1 cellular context compared by ENCODE assay signal in the genomic region with DNA sequence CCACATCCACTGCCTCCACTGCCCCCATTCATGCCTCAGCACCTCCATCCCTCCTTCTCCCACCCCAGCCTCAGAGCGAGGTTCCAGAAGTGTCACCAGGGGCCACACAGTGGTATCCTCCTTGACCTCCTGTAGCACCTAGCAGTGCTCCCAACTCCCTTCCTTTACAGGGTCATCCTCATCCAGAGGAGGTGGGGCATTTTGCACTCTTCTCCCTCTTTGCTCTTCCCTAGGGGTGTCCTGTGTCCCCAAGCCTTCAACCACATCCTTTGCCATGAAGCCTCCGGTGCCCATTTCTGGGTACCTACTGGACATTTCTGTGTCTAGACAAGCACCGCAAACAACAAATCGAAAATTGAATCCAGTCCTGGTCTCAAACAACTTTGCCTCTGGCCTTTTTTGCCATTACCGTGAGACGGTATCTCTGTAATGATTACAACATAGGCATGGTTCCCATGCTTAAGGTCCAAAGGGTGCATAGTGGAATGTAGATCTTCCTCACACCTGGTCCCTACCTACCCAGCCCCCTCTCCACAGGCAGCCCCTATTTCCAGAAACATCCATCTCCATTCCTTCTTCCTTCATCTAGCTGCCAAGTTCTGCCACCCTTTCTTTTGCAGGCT.
TF ChIP-seq lines count a peak whose summit lies in the region.

No MANE protein-coding gene starts in this region.

TF ChIP-seq in HepG2, 621 proteins besides CTCF, POLR2A, EP300 and RAD21 (continued from another document and continues in another):
- TF ChIP-seq, protein P1, sequence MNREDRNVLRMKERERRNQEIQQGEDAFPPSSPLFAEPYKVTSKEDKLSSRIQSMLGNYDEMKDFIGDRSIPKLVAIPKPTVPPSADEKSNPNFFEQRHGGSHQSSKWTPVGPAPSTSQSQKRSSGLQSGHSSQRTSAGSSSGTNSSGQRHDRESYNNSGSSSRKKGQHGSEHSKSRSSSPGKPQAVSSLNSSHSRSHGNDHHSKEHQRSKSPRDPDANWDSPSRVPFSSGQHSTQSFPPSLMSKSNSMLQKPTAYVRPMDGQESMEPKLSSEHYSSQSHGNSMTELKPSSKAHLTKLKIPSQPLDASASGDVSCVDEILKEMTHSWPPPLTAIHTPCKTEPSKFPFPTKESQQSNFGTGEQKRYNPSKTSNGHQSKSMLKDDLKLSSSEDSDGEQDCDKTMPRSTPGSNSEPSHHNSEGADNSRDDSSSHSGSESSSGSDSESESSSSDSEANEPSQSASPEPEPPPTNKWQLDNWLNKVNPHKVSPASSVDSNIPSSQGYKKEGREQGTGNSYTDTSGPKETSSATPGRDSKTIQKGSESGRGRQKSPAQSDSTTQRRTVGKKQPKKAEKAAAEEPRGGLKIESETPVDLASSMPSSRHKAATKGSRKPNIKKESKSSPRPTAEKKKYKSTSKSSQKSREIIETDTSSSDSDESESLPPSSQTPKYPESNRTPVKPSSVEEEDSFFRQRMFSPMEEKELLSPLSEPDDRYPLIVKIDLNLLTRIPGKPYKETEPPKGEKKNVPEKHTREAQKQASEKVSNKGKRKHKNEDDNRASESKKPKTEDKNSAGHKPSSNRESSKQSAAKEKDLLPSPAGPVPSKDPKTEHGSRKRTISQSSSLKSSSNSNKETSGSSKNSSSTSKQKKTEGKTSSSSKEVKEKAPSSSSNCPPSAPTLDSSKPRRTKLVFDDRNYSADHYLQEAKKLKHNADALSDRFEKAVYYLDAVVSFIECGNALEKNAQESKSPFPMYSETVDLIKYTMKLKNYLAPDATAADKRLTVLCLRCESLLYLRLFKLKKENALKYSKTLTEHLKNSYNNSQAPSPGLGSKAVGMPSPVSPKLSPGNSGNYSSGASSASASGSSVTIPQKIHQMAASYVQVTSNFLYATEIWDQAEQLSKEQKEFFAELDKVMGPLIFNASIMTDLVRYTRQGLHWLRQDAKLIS (CRISPR knock-in tag; IDR thresholded peaks at IDR 0.05): no peak
- TF ChIP-seq ZNF496 (CRISPR knock-in tag; IDR thresholded peaks at IDR 0.05; ENCODE audit: insufficient replicate concordance) (no peak), ZNF317 (CRISPR knock-in tag; IDR thresholded peaks at IDR 0.05) (no peak), RXRB (CRISPR knock-in tag; IDR thresholded peaks at IDR 0.05; ENCODE audit: borderline replicate concordance) (0 out of 2 replicates have a peak, but pooled peaks have one; percentile 35), REXO4 (CRISPR knock-in tag; IDR thresholded peaks at IDR 0.05; ENCODE audit: borderline replicate concordance) (no peak), KLF15 (CRISPR knock-in tag; IDR thresholded peaks at IDR 0.05; ENCODE audit: borderline replicate concordance) (no peak), SOX13 (IDR thresholded peaks at IDR 0.05) (no peak), SOX13 (CRISPR knock-in tag; conservative IDR thresholded peaks at IDR 0.05 in 1 of 2, IDR thresholded peaks at IDR 0.05 in 1 of 2) (peak in 1 of 2 experiments; percentile 52; a peak in 2 of 4 replicates), ZNF547 (CRISPR knock-in tag; IDR thresholded peaks at IDR 0.05) (no peak), STAG1 (CRISPR knock-in tag; IDR thresholded peaks at IDR 0.05) (no peak), ADNP (CRISPR knock-in tag; IDR thresholded peaks at IDR 0.05) (peak; percentile 32; the same call in 1 of the 2 replicates), ZNF331 (CRISPR knock-in tag; IDR thresholded peaks at IDR 0.05) (peak; percentile 58; the same call in 1 of the 2 replicates), KLF12 (CRISPR knock-in tag; IDR thresholded peaks at IDR 0.05; ENCODE audit: borderline replicate concordance) (no peak), CEBPB (IDR thresholded peaks at IDR 0.05; ENCODE audit: borderline replicate concordance, low read depth, low read length) (peak; percentile 84), ZNF546 (CRISPR knock-in tag; conservative IDR thresholded peaks at IDR 0.05) (no peak), CCAR2 (optimal IDR thresholded peaks at IDR 0.05; ENCODE audit: low read depth, low read length) (no peak), TRIM24 (CRISPR knock-in tag; IDR thresholded peaks at IDR 0.05) (no peak), ARNTL (CRISPR knock-in tag; IDR thresholded peaks at IDR 0.05) (no peak), IKZF1 (IDR thresholded peaks at IDR 0.05) (no peak), ZNF136 (CRISPR knock-in tag; IDR thresholded peaks at IDR 0.05; ENCODE audit: low read depth) (no peak), HOXA9 (CRISPR knock-in tag; IDR thresholded peaks at IDR 0.05; ENCODE audit: borderline replicate concordance) (no peak), ZFAT (CRISPR knock-in tag; conservative IDR thresholded peaks at IDR 0.05) (no peak), KDM5B (CRISPR knock-in tag; IDR thresholded peaks at IDR 0.05; ENCODE audit: borderline replicate concordance) (no peak), HHEX (CRISPR knock-in tag; IDR thresholded peaks at IDR 0.05) (no peak), SPEN (CRISPR knock-in tag; IDR thresholded peaks at IDR 0.05; ENCODE audit: low read depth) (no peak), CBX2 (IDR thresholded peaks at IDR 0.05; ENCODE audit: low read depth, low read length) (no peak), CBX2 (CRISPR knock-in tag; IDR thresholded peaks at IDR 0.05; ENCODE audit: low read depth) (no peak), ZNF768 (CRISPR knock-in tag; IDR thresholded peaks at IDR 0.05) (no peak), TP53 (CRISPR knock-in tag; conservative IDR thresholded peaks at IDR 0.05) (no peak)
- TF ChIP-seq, protein P2, sequence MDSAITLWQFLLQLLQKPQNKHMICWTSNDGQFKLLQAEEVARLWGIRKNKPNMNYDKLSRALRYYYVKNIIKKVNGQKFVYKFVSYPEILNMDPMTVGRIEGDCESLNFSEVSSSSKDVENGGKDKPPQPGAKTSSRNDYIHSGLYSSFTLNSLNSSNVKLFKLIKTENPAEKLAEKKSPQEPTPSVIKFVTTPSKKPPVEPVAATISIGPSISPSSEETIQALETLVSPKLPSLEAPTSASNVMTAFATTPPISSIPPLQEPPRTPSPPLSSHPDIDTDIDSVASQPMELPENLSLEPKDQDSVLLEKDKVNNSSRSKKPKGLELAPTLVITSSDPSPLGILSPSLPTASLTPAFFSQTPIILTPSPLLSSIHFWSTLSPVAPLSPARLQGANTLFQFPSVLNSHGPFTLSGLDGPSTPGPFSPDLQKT (CRISPR knock-in tag; IDR thresholded peaks at IDR 0.05; ENCODE audit: borderline replicate concordance): no peak
- TF ChIP-seq, protein P3, sequence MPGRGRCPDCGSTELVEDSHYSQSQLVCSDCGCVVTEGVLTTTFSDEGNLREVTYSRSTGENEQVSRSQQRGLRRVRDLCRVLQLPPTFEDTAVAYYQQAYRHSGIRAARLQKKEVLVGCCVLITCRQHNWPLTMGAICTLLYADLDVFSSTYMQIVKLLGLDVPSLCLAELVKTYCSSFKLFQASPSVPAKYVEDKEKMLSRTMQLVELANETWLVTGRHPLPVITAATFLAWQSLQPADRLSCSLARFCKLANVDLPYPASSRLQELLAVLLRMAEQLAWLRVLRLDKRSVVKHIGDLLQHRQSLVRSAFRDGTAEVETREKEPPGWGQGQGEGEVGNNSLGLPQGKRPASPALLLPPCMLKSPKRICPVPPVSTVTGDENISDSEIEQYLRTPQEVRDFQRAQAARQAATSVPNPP (CRISPR knock-in tag; IDR thresholded peaks at IDR 0.05): no peak
- TF ChIP-seq, protein P4, sequence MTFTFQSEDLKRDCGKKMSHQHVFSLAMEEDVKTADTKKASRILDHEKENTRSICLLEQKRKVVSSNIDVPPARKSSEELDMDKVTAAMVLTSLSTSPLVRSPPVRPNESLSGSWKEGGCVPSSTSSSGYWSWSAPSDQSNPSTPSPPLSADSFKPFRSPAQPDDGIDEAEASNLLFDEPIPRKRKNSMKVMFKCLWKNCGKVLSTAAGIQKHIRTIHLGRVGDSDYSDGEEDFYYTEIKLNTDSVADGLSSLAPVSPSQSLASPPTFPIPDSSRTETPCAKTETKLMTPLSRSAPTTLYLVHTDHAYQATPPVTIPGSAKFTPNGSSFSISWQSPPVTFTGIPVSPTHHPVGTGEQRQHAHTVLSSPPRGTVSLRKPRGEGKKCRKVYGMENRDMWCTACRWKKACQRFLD (CRISPR knock-in tag; IDR thresholded peaks at IDR 0.05; ENCODE audit: borderline replicate concordance): no peak
- TF ChIP-seq, protein P5, sequence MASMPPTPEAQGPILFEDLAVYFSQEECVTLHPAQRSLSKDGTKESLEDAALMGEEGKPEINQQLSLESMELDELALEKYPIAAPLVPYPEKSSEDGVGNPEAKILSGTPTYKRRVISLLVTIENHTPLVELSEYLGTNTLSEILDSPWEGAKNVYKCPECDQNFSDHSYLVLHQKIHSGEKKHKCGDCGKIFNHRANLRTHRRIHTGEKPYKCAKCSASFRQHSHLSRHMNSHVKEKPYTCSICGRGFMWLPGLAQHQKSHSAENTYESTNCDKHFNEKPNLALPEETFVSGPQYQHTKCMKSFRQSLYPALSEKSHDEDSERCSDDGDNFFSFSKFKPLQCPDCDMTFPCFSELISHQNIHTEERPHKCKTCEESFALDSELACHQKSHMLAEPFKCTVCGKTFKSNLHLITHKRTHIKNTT (CRISPR knock-in tag; IDR thresholded peaks at IDR 0.05): no peak
- TF ChIP-seq, protein P6, sequence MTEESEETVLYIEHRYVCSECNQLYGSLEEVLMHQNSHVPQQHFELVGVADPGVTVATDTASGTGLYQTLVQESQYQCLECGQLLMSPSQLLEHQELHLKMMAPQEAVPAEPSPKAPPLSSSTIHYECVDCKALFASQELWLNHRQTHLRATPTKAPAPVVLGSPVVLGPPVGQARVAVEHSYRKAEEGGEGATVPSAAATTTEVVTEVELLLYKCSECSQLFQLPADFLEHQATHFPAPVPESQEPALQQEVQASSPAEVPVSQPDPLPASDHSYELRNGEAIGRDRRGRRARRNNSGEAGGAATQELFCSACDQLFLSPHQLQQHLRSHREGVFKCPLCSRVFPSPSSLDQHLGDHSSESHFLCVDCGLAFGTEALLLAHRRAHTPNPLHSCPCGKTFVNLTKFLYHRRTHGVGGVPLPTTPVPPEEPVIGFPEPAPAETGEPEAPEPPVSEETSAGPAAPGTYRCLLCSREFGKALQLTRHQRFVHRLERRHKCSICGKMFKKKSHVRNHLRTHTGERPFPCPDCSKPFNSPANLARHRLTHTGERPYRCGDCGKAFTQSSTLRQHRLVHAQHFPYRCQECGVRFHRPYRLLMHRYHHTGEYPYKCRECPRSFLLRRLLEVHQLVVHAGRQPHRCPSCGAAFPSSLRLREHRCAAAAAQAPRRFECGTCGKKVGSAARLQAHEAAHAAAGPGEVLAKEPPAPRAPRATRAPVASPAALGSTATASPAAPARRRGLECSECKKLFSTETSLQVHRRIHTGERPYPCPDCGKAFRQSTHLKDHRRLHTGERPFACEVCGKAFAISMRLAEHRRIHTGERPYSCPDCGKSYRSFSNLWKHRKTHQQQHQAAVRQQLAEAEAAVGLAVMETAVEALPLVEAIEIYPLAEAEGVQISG (CRISPR knock-in tag; IDR thresholded peaks at IDR 0.05): 0 out of 2 replicates have a peak, but pooled peaks have one; percentile 23
- TF ChIP-seq, protein P7, sequence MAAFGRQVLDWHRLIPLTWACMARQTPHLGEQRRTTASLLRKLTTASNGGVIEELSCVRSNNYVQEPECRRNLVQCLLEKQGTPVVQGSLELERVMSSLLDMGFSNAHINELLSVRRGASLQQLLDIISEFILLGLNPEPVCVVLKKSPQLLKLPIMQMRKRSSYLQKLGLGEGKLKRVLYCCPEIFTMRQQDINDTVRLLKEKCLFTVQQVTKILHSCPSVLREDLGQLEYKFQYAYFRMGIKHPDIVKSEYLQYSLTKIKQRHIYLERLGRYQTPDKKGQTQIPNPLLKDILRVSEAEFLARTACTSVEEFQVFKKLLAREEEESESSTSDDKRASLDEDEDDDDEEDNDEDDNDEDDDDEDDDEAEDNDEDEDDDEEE (CRISPR knock-in tag; IDR thresholded peaks at IDR 0.05): no peak
- TF ChIP-seq, protein P8, sequence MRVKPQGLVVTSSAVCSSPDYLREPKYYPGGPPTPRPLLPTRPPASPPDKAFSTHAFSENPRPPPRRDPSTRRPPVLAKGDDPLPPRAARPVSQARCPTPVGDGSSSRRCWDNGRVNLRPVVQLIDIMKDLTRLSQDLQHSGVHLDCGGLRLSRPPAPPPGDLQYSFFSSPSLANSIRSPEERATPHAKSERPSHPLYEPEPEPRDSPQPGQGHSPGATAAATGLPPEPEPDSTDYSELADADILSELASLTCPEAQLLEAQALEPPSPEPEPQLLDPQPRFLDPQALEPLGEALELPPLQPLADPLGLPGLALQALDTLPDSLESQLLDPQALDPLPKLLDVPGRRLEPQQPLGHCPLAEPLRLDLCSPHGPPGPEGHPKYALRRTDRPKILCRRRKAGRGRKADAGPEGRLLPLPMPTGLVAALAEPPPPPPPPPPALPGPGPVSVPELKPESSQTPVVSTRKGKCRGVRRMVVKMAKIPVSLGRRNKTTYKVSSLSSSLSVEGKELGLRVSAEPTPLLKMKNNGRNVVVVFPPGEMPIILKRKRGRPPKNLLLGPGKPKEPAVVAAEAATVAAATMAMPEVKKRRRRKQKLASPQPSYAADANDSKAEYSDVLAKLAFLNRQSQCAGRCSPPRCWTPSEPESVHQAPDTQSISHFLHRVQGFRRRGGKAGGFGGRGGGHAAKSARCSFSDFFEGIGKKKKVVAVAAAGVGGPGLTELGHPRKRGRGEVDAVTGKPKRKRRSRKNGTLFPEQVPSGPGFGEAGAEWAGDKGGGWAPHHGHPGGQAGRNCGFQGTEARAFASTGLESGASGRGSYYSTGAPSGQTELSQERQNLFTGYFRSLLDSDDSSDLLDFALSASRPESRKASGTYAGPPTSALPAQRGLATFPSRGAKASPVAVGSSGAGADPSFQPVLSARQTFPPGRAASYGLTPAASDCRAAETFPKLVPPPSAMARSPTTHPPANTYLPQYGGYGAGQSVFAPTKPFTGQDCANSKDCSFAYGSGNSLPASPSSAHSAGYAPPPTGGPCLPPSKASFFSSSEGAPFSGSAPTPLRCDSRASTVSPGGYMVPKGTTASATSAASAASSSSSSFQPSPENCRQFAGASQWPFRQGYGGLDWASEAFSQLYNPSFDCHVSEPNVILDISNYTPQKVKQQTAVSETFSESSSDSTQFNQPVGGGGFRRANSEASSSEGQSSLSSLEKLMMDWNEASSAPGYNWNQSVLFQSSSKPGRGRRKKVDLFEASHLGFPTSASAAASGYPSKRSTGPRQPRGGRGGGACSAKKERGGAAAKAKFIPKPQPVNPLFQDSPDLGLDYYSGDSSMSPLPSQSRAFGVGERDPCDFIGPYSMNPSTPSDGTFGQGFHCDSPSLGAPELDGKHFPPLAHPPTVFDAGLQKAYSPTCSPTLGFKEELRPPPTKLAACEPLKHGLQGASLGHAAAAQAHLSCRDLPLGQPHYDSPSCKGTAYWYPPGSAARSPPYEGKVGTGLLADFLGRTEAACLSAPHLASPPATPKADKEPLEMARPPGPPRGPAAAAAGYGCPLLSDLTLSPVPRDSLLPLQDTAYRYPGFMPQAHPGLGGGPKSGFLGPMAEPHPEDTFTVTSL (CRISPR knock-in tag; IDR thresholded peaks at IDR 0.05; ENCODE audit: borderline replicate concordance): peak; percentile 22; the same call in 1 of the 2 replicates
- TF ChIP-seq, protein P9, sequence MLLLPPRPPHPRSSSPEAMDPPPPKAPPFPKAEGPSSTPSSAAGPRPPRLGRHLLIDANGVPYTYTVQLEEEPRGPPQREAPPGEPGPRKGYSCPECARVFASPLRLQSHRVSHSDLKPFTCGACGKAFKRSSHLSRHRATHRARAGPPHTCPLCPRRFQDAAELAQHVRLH (CRISPR knock-in tag; IDR thresholded peaks at IDR 0.05; ENCODE audit: borderline replicate concordance, low read depth): no peak
